Comparison of ENCODE assay signal across 8 cellular contexts in genomic region chr4:118224239-118224829, GRCh38.
DNase-seq lines count a peak whose midpoint lies in the region; ATAC-seq and TF ChIP-seq lines count a peak whose summit lies in the region.

No MANE protein-coding gene starts in this region.

- ATAC-seq in GM18502 (IDR thresholded peaks at IDR 0.05; ENCODE audit: poor library complexity, unreplicated experiment), result peak; percentile 67
- peak; percentile 70 for ATAC-seq in HG03354 (IDR thresholded peaks at IDR 0.05; ENCODE audit: poor library complexity, severe bottlenecking, unreplicated experiment)

- TF ChIP-seq CTCF in AG09319 (IDR thresholded peaks at IDR 0.05; ENCODE audit: low read depth, low read length) (peak; percentile 49), cardiac fibroblast (IDR thresholded peaks at IDR 0.05; ENCODE audit: low read depth, low read length) (peak; percentile 45)

- peak; percentile 38 for DNase-seq in AG09319 (ENCODE audit: extremely low read depth, low read depth)
- peak; percentile 68 for DNase-seq in NCI-H526 treated with DMSO at 0.1 percent for 48 hours (lab: John Stamatoyannopoulos, UW)
- DNase-seq in cardiac fibroblast (ENCODE audit: low read depth in 2 of 2), result peak; percentile 81 to 82
- peak; percentile 67 for DNase-seq in medulla oblongata (ENCODE audit: extremely low spot score)
- DNase-seq in activated CD4-positive, alpha-beta T cell treated with anti-CD3 and anti-CD28 coated beads for 1 hour, result no peak
- DNase-seq in cortex of kidney (lab: John Stamatoyannopoulos, UW), result no peak

- H3K4me3 ChIP-seq in cardiac fibroblast (replicated peaks in 1 of 2; ENCODE audit: low read depth in 2 of 2, low read length in 2 of 2), result no peak overlapping the region

Comparison
In these comparisons a context has a peak if more than half of its experiments do, and no peak if none do; other contexts are left out.
1. DNase-seq: peak in AG09319 (single experiment), NCI-H526 treated with DMSO at 0.1 percent for 48 hours (single experiment), cardiac fibroblast (2 of 2) and medulla oblongata (single experiment); none in activated CD4-positive, alpha-beta T cell treated with anti-CD3 and anti-CD28 coated beads for 1 hour (single experiment) and cortex of kidney (single experiment).